Comparison of ENCODE assay signal across 19 cellular contexts in the genomic region with DNA sequence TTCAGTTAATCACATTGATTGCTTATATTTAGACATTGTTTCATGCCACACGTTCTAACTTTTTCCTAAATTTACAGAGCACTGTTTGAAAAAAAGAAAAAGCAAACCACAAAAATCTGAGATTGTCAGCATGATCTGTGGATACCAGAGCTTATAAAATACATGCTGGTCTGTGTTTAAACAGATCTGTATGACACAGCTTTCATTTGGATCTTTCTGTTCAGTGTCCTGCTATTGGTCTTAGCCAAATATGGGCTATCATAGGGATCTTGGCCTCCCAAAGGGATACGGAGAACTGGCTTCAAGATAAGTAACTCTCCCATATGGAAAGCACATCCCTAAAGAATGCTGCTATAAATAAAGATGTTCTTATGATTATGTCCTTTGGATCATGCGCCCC. TPM values are rescaled to one million over a fixed set of nuclear protein-coding genes. Genes with fewer than 3 reads are reported as not detected.
DNase-seq lines count a peak whose midpoint lies in the region; ATAC-seq, FAIRE-seq and TF ChIP-seq lines count a peak whose summit lies in the region.
"Had no signal": no experiment of that assay in that cellular context is flagged by ENCODE, and none has a peak within 500 bp of the region (broad histone marks: within the 10 kb centered on the region; RNA-seq: fewer than 3 reads in every experiment).

No MANE protein-coding gene starts in this region.

- no peak for TF ChIP-seq POLR2A in A549 (IDR thresholded peaks at IDR 0.05; ENCODE audit: low read length)

- H3K27ac Mint-ChIP-seq in CD8-positive, alpha-beta T cell: no peak overlapping the region
- H3K27ac Mint-ChIP-seq: CD8-positive, alpha-beta memory T cell had no signal

- POLR2A ChIA-PET in A549 (lab: Yijun Ruan, JAX) (interaction anchor here (0.6 to 1.2 kb wide), 5 partner anchors 15 to 1735 kb away, joined by 3 to 5 read pairs (median 4); no protein-coding TSS in a partner anchor), OCI-LY7 (lab: Charles Lee) (no interaction called here)
- POLR2A ChIA-PET in CD8-positive, alpha-beta T cell (lab: Charles Lee): no interaction called here

- no peaks in the 10 kb centered on the region for H4K20me1 ChIP-seq in OCI-LY7 (ENCODE audit: insufficient read depth, low read length)
- H4K20me1 ChIP-seq: BLaER1 treated with 17β-estradiol and CSF1 and Interleukin-3, amounts not matched to agents 10 nM and 100 nM had no signal

- H3K79me2 ChIP-seq in OCI-LY7 (ENCODE audit: insufficient read depth, low read depth, low read length): no peaks in the 10 kb centered on the region

- ATAC-seq in A549: peak in 1 of 2 experiments; percentile 2; a peak in 1 of 6 replicates
- no peak for ATAC-seq in CD8-positive, alpha-beta T cell

- H3K4me2 ChIP-seq in A549 (peak overlapping the region; percentile 94), OCI-LY7 (ENCODE audit: low read length) (no peak overlapping the region)
- H3K4me2 ChIP-seq: BLaER1 treated with 17β-estradiol and CSF1 and Interleukin-3, amounts not matched to agents 10 nM and 100 nM; KMS-11; PC-9 had no signal

- H3K4me3 ChIP-seq in A549: peak overlapping the region; percentile 67
- no peak overlapping the region for H3K4me3 ChIP-seq in rectal smooth muscle tissue (ENCODE audit: low read length)
- H3K4me3 ChIP-seq in OCI-LY7 (ENCODE audit: low read depth, low read length, poor library complexity, severe bottlenecking): no peak overlapping the region
- no peak overlapping the region for H3K4me3 ChIP-seq in CD8-positive, alpha-beta T cell (ENCODE audit: low read depth, low read length)
- H3K4me3 ChIP-seq in dorsolateral prefrontal cortex: no peak overlapping the region
- H3K4me3 ChIP-seq: BLaER1 treated with 17β-estradiol and CSF1 and Interleukin-3, amounts not matched to agents 10 nM and 100 nM; PC-9 had no signal

- no peak overlapping the region for H3K9ac ChIP-seq in rectal smooth muscle tissue (ENCODE audit: low read length)
- H3K9ac ChIP-seq: BLaER1 treated with 17β-estradiol and CSF1 and Interleukin-3, amounts not matched to agents 10 nM and 100 nM; KMS-11 had no signal

- H3K4me1 ChIP-seq in A549 (peaks cover 97% of the 10 kb centered on the region), rectal smooth muscle tissue (ENCODE audit: control insufficient read depth, insufficient read depth, low read length) (peaks cover 12% of the 10 kb centered on the region), OCI-LY7 (ENCODE audit: insufficient read depth, low read length, poor library complexity, severe bottlenecking) (no peaks in the 10 kb centered on the region)
- no peaks in the 10 kb centered on the region for H3K4me1 ChIP-seq in CD8-positive, alpha-beta T cell (ENCODE audit: insufficient read depth, low read length)
- H3K4me1 ChIP-seq: BLaER1 treated with 17β-estradiol and CSF1 and Interleukin-3, amounts not matched to agents 10 nM and 100 nM had no signal

- no peak overlapping the region for H2AFZ ChIP-seq in OCI-LY7 (ENCODE audit: low read length)
- H2AFZ ChIP-seq: PC-9 had no signal

- no peak overlapping the region for H3K4me3 Mint-ChIP-seq in CD8-positive, alpha-beta T cell
- H3K4me3 Mint-ChIP-seq: CD8-positive, alpha-beta memory T cell had no signal

- BruUV-seq in OCI-LY7 (replicated peaks; lab: Mats Ljungman, UMichigan): no TSS peak

- peak; percentile 92 for FAIRE-seq in A549 (lab: Jason Lieb, UNC)

- H3K36me3 ChIP-seq in rectal smooth muscle tissue (ENCODE audit: control insufficient read depth, insufficient read depth, low read length) (peaks cover 5% of the 10 kb centered on the region), OCI-LY7 (ENCODE audit: insufficient read depth, low read length) (no peaks in the 10 kb centered on the region)
- H3K36me3 ChIP-seq in CD8-positive, alpha-beta T cell (ENCODE audit: insufficient read depth, low read length): no peaks in the 10 kb centered on the region
- H3K36me3 ChIP-seq: BLaER1 treated with 17β-estradiol and CSF1 and Interleukin-3, amounts not matched to agents 10 nM and 100 nM had no signal

- no peaks in the 10 kb centered on the region for H3K27me3 ChIP-seq in rectal smooth muscle tissue (ENCODE audit: control insufficient read depth, insufficient read depth, low read length)
- no peaks in the 10 kb centered on the region for H3K27me3 ChIP-seq in CD8-positive, alpha-beta T cell (ENCODE audit: insufficient read depth, low read length)
- H3K27me3 ChIP-seq in dorsolateral prefrontal cortex: no peaks in the 10 kb centered on the region
- H3K27me3 ChIP-seq: BLaER1 treated with 17β-estradiol and CSF1 and Interleukin-3, amounts not matched to agents 10 nM and 100 nM had no signal

- CTCF ChIA-PET in A549 (lab: Yijun Ruan, JAX): interaction anchor here (1.2 to 4.7 kb wide), 12 partner anchors 8 to 175 kb away, joined by 3 to 52 read pairs (median 8); no protein-coding TSS in a partner anchor
- CTCF ChIA-PET in OCI-LY7 (lab: Charles Lee; ENCODE audit: unreplicated experiment): no interaction called here
- CTCF ChIA-PET in CD8-positive, alpha-beta T cell (lab: Charles Lee): no interaction called here

- no peaks in the 10 kb centered on the region for H3K36me3 Mint-ChIP-seq in CD8-positive, alpha-beta T cell
- H3K36me3 Mint-ChIP-seq: CD8-positive, alpha-beta memory T cell had no signal

- TF ChIP-seq CTCF in A549 (IDR thresholded peaks at IDR 0.05): no peak
- no peak for TF ChIP-seq CTCF in OCI-LY7 (conservative IDR thresholded peaks at IDR 0.05; ENCODE audit: low read length)
- TF ChIP-seq CTCF in CD8-positive, alpha-beta T cell (IDR thresholded peaks at IDR 0.05): no peak
- TF ChIP-seq CTCF in dorsolateral prefrontal cortex (IDR thresholded peaks at IDR 0.05 in 54 of 56, conservative IDR thresholded peaks at IDR 0.05 in 2 of 56; ENCODE audit: low read depth in 1 of 56, partially characterized antibody in 56 of 56): no peak

- no peaks in the 10 kb centered on the region for H3K9me2 ChIP-seq in OCI-LY7 (ENCODE audit: insufficient read depth, low read length)

- no peaks in the 10 kb centered on the region for H3K27me3 Mint-ChIP-seq in CD8-positive, alpha-beta T cell (ENCODE audit: low read depth)
- H3K27me3 Mint-ChIP-seq: CD8-positive, alpha-beta memory T cell had no signal

- H3K9me3 ChIP-seq in A549: no peaks in the 10 kb centered on the region
- H3K9me3 ChIP-seq in OCI-LY7 (ENCODE audit: low read length): no peaks in the 10 kb centered on the region
- no peaks in the 10 kb centered on the region for H3K9me3 ChIP-seq in CD8-positive, alpha-beta T cell (ENCODE audit: low read length)
- H3K9me3 ChIP-seq: BLaER1 treated with 17β-estradiol and CSF1 and Interleukin-3, amounts not matched to agents 10 nM and 100 nM had no signal

- no peak for TF ChIP-seq EP300 in A549 (IDR thresholded peaks at IDR 0.05)

- intact Hi-C loops in OCI-LY7 (cut with micrococcal nuclease; ENCODE audit: unreplicated experiment): no loop called here
- intact Hi-C loops in CD8-positive, alpha-beta T cell (cut with DNase I, micrococcal nuclease): no loop called here
- intact Hi-C loops in dorsolateral prefrontal cortex (cut with DNase I): no loop called here
- intact Hi-C loops in posterior vena cava (cut with DNase I): no loop called here

- peak overlapping the region; percentile 82 to 90 for H3K27ac ChIP-seq in A549
- H3K27ac ChIP-seq in rectal smooth muscle tissue (ENCODE audit: low read depth, low read length): peak overlapping the region; percentile 71
- H3K27ac ChIP-seq in OCI-LY7 (ENCODE audit: low read depth, low read length, poor library complexity, severe bottlenecking): no peak overlapping the region
- H3K27ac ChIP-seq in CD8-positive, alpha-beta T cell (ENCODE audit: low read depth, low read length): no peak overlapping the region
- no peak overlapping the region for H3K27ac ChIP-seq in dorsolateral prefrontal cortex
- H3K27ac ChIP-seq: 22Rv1; BLaER1 treated with 17β-estradiol and CSF1 and Interleukin-3, amounts not matched to agents 10 nM and 100 nM; HL-60; KMS-11; PC-9 had no signal

- WGBS in A549 (ENCODE audit: missing lambda C conversion rate): 5% methylated on average over 3 of the region's 3 CpGs

- H3K4me1 Mint-ChIP-seq in CD8-positive, alpha-beta T cell (ENCODE audit: low read depth): no peaks in the 10 kb centered on the region
- H3K4me1 Mint-ChIP-seq: CD8-positive, alpha-beta memory T cell had no signal

- TF ChIP-seq RAD21 in A549 (conservative IDR thresholded peaks at IDR 0.05 in 1 of 2, IDR thresholded peaks at IDR 0.05 in 1 of 2): no peak

- no peak for DNase-seq in A549 (ENCODE audit: low read depth in 1 of 2, low spot score in 1 of 2)
- DNase-seq in HCEC 1CT: peak; percentile 18
- DNase-seq in dedifferentiated amniotic fluid mesenchymal stem cell (ENCODE audit: extremely low spot score): peak; percentile 41
- DNase-seq in OCI-LY7 (ENCODE audit: low spot score): no peak
- no peak for DNase-seq in CD8-positive, alpha-beta T cell
- DNase-seq in dorsolateral prefrontal cortex: no peak
- DNase-seq in posterior vena cava (ENCODE audit: low spot score): no peak
- DNase-seq: CD8-positive, alpha-beta memory T cell; DMS79; NCI-H1417; NCI-H187 treated with DMSO at 0.1 percent for 48 hours; NCI-H226; NCI-H524 treated with DMSO at 0.1 percent for 48 hours; PC-9 had no signal

- no peaks in the 10 kb centered on the region for H3K9me3 Mint-ChIP-seq in CD8-positive, alpha-beta T cell
- H3K9me3 Mint-ChIP-seq: CD8-positive, alpha-beta memory T cell had no signal

TF ChIP-seq in A549, 52 proteins besides CTCF, POLR2A, EP300 and RAD21 (continues in another document):
- TF ChIP-seq EHF (CRISPR knock-in tag; IDR thresholded peaks at IDR 0.05) (no peak), HOXA7 (CRISPR knock-in tag; IDR thresholded peaks at IDR 0.05) (0 out of 2 replicates have a peak, but pooled peaks have one; percentile 20), POLR2AphosphoS2 (conservative IDR thresholded peaks at IDR 0.05; ENCODE audit: low read length) (peak; percentile 90), TP53 (CRISPR knock-in tag; IDR thresholded peaks at IDR 0.05) (no peak)
- TF ChIP-seq, protein P1, sequence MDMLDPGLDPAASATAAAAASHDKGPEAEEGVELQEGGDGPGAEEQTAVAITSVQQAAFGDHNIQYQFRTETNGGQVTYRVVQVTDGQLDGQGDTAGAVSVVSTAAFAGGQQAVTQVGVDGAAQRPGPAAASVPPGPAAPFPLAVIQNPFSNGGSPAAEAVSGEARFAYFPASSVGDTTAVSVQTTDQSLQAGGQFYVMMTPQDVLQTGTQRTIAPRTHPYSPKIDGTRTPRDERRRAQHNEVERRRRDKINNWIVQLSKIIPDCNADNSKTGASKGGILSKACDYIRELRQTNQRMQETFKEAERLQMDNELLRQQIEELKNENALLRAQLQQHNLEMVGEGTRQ (IDR thresholded peaks at IDR 0.05): no peak

RNA-seq across cellular contexts. Expression of gene ALDH1A1, which starts 20.2 kb away (rescaled TPM):
- polyA plus RNA-seq in A549 (2011; rRNA removed) (6,119 and 8,617 TPM in 2 replicates), A549 (2017; fragmentation: RNase III; extraction: RNeasy Plus Mini Kit Qiagen cat#74134 plus additional on column Dnase treatment) (9,362 to 9,987 TPM (median 9,373 TPM) in 3 replicates)
- 2,623 and 3,095 TPM in 2 replicates for polyA plus RNA-seq in A549 (2012; cell fraction: cytosol; rRNA removed)
- polyA plus RNA-seq in A549 (2012; cell fraction: nucleus; rRNA removed): 1,463 and 2,252 TPM in 2 replicates
- 2,553 and 2,631 TPM in 2 replicates for polyA minus RNA-seq in A549 (2011; rRNA and poly(A)+ RNA removed)
- not detected in 2 replicates for total RNA-seq in OCI-LY7 (2014; rRNA removed; shearing (Covaris generic))
- total RNA-seq in OCI-LY7 (2022) (not detected in 2 replicates), dorsolateral prefrontal cortex (100 to 1,000 TPM in 3 of 120 experiments, 10 to 100 TPM in 117; 18.5 to 112 (median 47.3) TPM), posterior vena cava (100 to 1,000 TPM; 185 to 235 TPM)
- not detected for total RNA-seq in CD8-positive, alpha-beta T cell
- polyA plus RNA-seq: CD8-positive, alpha-beta memory T cell had no signal

Comparison
In these comparisons a context has a peak if more than half of its experiments do, and no peak if none do; other contexts are left out.
1. DNase-seq: peak in HCEC 1CT (single experiment) and dedifferentiated amniotic fluid mesenchymal stem cell (single experiment); none in A549 (0 of 2), OCI-LY7 (single experiment), CD8-positive, alpha-beta T cell (0 of 7), dorsolateral prefrontal cortex (0 of 10) and posterior vena cava (single experiment).
2. H3K27ac ChIP-seq: peak in A549 (2 of 2) and rectal smooth muscle tissue (single experiment); none in OCI-LY7 (single experiment), CD8-positive, alpha-beta T cell (single experiment) and dorsolateral prefrontal cortex (0 of 59).
3. RNA of gene ALDH1A1, which starts 20.2 kb away (total RNA-seq): 185 to 235 TPM in posterior vena cava and 18.5 to 112 TPM in dorsolateral prefrontal cortex; not detected in OCI-LY7 and not detected in CD8-positive, alpha-beta T cell; every median in the first group is over 10 times any median in the second.